Comparison of ENCODE assay signal across 9 cellular contexts in genomic region chr15:61228025-61228901, GRCh38. TPM values are rescaled to one million over a fixed set of nuclear protein-coding genes. Genes with fewer than 3 reads are reported as not detected.
DNase-seq lines count a peak whose midpoint lies in the region; ATAC-seq and TF ChIP-seq lines count a peak whose summit lies in the region.
"Had no signal": no experiment of that assay in that cellular context is flagged by ENCODE, and none has a peak within 500 bp of the region (broad histone marks: within the 10 kb centered on the region; RNA-seq: fewer than 3 reads in every experiment).

No MANE protein-coding gene starts in this region.

- no peak overlapping the region for H3K9ac ChIP-seq in BLaER1 treated with 17β-estradiol and CSF1 and Interleukin-3, amounts not matched to agents 10 nM and 100 nM

- peak overlapping the region; percentile 38 to 65 (median 51); a peak in 19 of 20 replicates for H3K4me3 ChIP-seq in BLaER1 treated with 17β-estradiol and CSF1 and Interleukin-3, amounts not matched to agents 10 nM and 100 nM
- H3K4me3 ChIP-seq in left lung (peak overlapping the region; percentile 37 to 45), transverse colon (peak overlapping the region; percentile 40 to 68 (median 58))

- TF ChIP-seq CTCF in left lung (IDR thresholded peaks at IDR 0.05), result no peak
- TF ChIP-seq CTCF in transverse colon (IDR thresholded peaks at IDR 0.05), result no peak

- H3K9me3 ChIP-seq in BLaER1 treated with 17β-estradiol and CSF1 and Interleukin-3, amounts not matched to agents 10 nM and 100 nM (replicated peaks in 1 of 11), result peaks cover 0 to 9% (median 6%) of the 10 kb centered on the region in 11 experiments; a peak in 11 of 22 replicates
- no peaks in the 10 kb centered on the region for H3K9me3 ChIP-seq in left lung
- no peaks in the 10 kb centered on the region for H3K9me3 ChIP-seq in transverse colon
- H3K9me3 ChIP-seq: neutrophil had no signal

- peak overlapping the region; percentile 49 to 94 (median 66) for H3K4me2 ChIP-seq in BLaER1 treated with 17β-estradiol and CSF1 and Interleukin-3, amounts not matched to agents 10 nM and 100 nM

- peak; percentile 27 for ATAC-seq in left lung
- no peak for ATAC-seq in HG02870 (IDR thresholded peaks at IDR 0.05; ENCODE audit: unreplicated experiment)

- H3K4me1 ChIP-seq in BLaER1 treated with 17β-estradiol and CSF1 and Interleukin-3, amounts not matched to agents 10 nM and 100 nM, result peaks cover 0 to 8% (median 3%) of the 10 kb centered on the region in 10 experiments; a peak in 2 of 20 replicates
- H3K4me1 ChIP-seq in left lung, result no peaks in the 10 kb centered on the region
- peaks cover 4 to 25% (median 13%) of the 10 kb centered on the region in 4 donors for H3K4me1 ChIP-seq in transverse colon

- no peaks in the 10 kb centered on the region; a peak in 3 of 22 replicates for H4K20me1 ChIP-seq in BLaER1 treated with 17β-estradiol and CSF1 and Interleukin-3, amounts not matched to agents 10 nM and 100 nM

- H3K27ac ChIP-seq in BLaER1 treated with 17β-estradiol and CSF1 and Interleukin-3, amounts not matched to agents 10 nM and 100 nM, result no peak overlapping the region
- peak overlapping the region in 1 of 2 donors; percentile 35 for H3K27ac ChIP-seq in left lung
- H3K27ac ChIP-seq in transverse colon, result peak overlapping the region; percentile 52 to 67 (median 59)
- H3K27ac ChIP-seq: neutrophil had no signal

- peaks cover 61 to 85% (median 78%) of the 10 kb centered on the region in 11 experiments for H3K27me3 ChIP-seq in BLaER1 treated with 17β-estradiol and CSF1 and Interleukin-3, amounts not matched to agents 10 nM and 100 nM
- H3K27me3 ChIP-seq in left lung (peaks cover 9 to 71% of the 10 kb centered on the region in 2 donors), transverse colon (peaks cover 45% of the 10 kb centered on the region)

- TF ChIP-seq EP300 in Ishikawa (IDR thresholded peaks at IDR 0.05; ENCODE audit: borderline replicate concordance) (no peak), transverse colon (IDR thresholded peaks at IDR 0.05; ENCODE audit: low read depth) (no peak)

- DNase-seq in cerebellar cortex (ENCODE audit: low spot score), result peak; percentile 67
- peak in 1 of 2 donors; percentile 72 for DNase-seq in left lung
- no peak for DNase-seq in transverse colon
- no peak for DNase-seq in MV-4-11 (lab: John Stamatoyannopoulos, UW)
- no peak for DNase-seq in HuH-7.5 (ENCODE audit: low spot score)

- no peak for TF ChIP-seq POLR2A in transverse colon (IDR thresholded peaks at IDR 0.05)

- no peak for TF ChIP-seq RAD21 in Ishikawa (IDR thresholded peaks at IDR 0.05; ENCODE audit: low read depth)

- intact Hi-C loops in left lung (cut with DNase I), result no loop called here
- intact Hi-C loops in transverse colon (cut with DNase I; ENCODE audit: low total_unique reads), result no loop called here

- H3K36me3 ChIP-seq in BLaER1 treated with 17β-estradiol and CSF1 and Interleukin-3, amounts not matched to agents 10 nM and 100 nM, result no peaks in the 10 kb centered on the region
- no peaks in the 10 kb centered on the region for H3K36me3 ChIP-seq in left lung
- no peaks in the 10 kb centered on the region for H3K36me3 ChIP-seq in transverse colon
- H3K36me3 ChIP-seq: neutrophil had no signal

- 4% methylated on average over 49 of the region's 63 CpGs; no CpG with 5 or more reads in 1 of the 2 donors for WGBS in transverse colon (ENCODE audit: low coverage in 1 of 2), 2 donors

- in situ Hi-C loops in transverse colon (cut with MboI; ENCODE audit: low pct_ligation_motif_present in 1 of 4, low pct_unique_long_range_greater_than_20kb in 1 of 4, low sequenced_read_pairs in 3 of 4), result no loop called here

TF ChIP-seq in Ishikawa, 13 proteins besides CTCF, POLR2A, EP300 and RAD21:
- peak; percentile 43; the same call in 1 of the 2 replicates for TF ChIP-seq ZBTB7A (IDR thresholded peaks at IDR 0.05; ENCODE audit: low read depth)
- no peak for TF ChIP-seq TAF1 (IDR thresholded peaks at IDR 0.05; ENCODE audit: low read depth)

RNA-seq across cellular contexts. Expression of gene RORA, which starts 0.8 kb away (rescaled TPM):
- 10 to 100 TPM; 18.0 to 28.4 TPM for total RNA-seq in left lung
- 10 to 100 TPM in 3 of 4 donors, 1 to 10 TPM in 1; 6.4 to 27.6 (median 14.3) TPM for total RNA-seq in transverse colon

Comparison
In these comparisons a context has a peak if more than half of its experiments do, and no peak if none do; other contexts are left out.
1. H3K27ac ChIP-seq: peak in transverse colon (4 of 4); none in BLaER1 treated with 17β-estradiol and CSF1 and Interleukin-3, amounts not matched to agents 10 nM and 100 nM (0 of 11).
2. Peak in every context shown above with its lines, with median percentiles within 50 percentile points of each other: H3K4me3 ChIP-seq.